ENCODE assay signal across 8 cellular contexts in genomic region chr1:117758444-117759316, GRCh38.
DNase-seq lines count a peak whose midpoint lies in the region; ATAC-seq, FAIRE-seq and TF ChIP-seq lines count a peak whose summit lies in the region.

No MANE protein-coding gene starts in this region.

- ATAC-seq in GM21576 (IDR thresholded peaks at IDR 0.05; ENCODE audit: unreplicated experiment) (peak; percentile 79), omental fat pad (ENCODE audit: low FRiP score) (peak; percentile 92)

- POLR2A ChIA-PET in RWPE1 (lab: Yijun Ruan, JAX; ENCODE audit: low non-redundant PET): no interaction called here

- H3K27ac ChIP-seq in RWPE1 (no peak overlapping the region), suprapubic skin (no peak overlapping the region)

- no peak for TF ChIP-seq POLR2A in suprapubic skin (IDR thresholded peaks at IDR 0.05)

- no peaks in the 10 kb centered on the region for H3K9me3 ChIP-seq in suprapubic skin

- H3K36me3 ChIP-seq in suprapubic skin: no peaks in the 10 kb centered on the region

- CTCF ChIA-PET in RWPE1 (lab: Yijun Ruan, JAX): interaction anchor here (0.6 to 1.7 kb wide), 13 partner anchors 8 to 313 kb away, joined by 3 to 7 read pairs (median 4); no protein-coding TSS in a partner anchor

- FAIRE-seq in frontal cortex (lab: Jason Lieb, UNC): no peak

- WGBS in suprapubic skin: 25% methylated on average over 19 of the region's 26 CpGs

- H3K27me3 ChIP-seq in suprapubic skin: peaks cover 7% of the 10 kb centered on the region

- H3K4me3 ChIP-seq in suprapubic skin: peak overlapping the region; percentile 46

- TF ChIP-seq CTCF in RWPE1 (conservative IDR thresholded peaks at IDR 0.05; ENCODE audit: low read depth) (peak; percentile 84), omental fat pad (IDR thresholded peaks at IDR 0.05) (peak in 1 of 3 donors; percentile 44), suprapubic skin (IDR thresholded peaks at IDR 0.05) (peak; percentile 59 to 83)

- peaks cover 12% of the 10 kb centered on the region for H3K4me1 ChIP-seq in suprapubic skin

- DNase-seq in DMS 273 (lab: John Stamatoyannopoulos, UW; ENCODE audit: unreplicated experiment): peak; percentile 96
- peak; percentile 72 for DNase-seq in LoVo (ENCODE audit: low spot score)
- DNase-seq in RWPE1 (ENCODE audit: low spot score): peak; percentile 76
- DNase-seq in activated effector memory CD4-positive, alpha-beta T cell treated with anti-CD3 and anti-CD28 coated beads, Interleukin-2, amount 50 U/mL, for 16 hours: peak; percentile 85
- DNase-seq in frontal cortex (ENCODE audit: low spot score in 2 of 2): peak; percentile 12 to 66
- peak; percentile 60 for DNase-seq in omental fat pad (ENCODE audit: low spot score)
- DNase-seq in suprapubic skin (ENCODE audit: low spot score in 2 of 2): peak in 1 of 2 donors; percentile 71

- no peak for TF ChIP-seq EP300 in suprapubic skin (IDR thresholded peaks at IDR 0.05)
